1 cellular context compared by ENCODE assay signal in the genomic region with DNA sequence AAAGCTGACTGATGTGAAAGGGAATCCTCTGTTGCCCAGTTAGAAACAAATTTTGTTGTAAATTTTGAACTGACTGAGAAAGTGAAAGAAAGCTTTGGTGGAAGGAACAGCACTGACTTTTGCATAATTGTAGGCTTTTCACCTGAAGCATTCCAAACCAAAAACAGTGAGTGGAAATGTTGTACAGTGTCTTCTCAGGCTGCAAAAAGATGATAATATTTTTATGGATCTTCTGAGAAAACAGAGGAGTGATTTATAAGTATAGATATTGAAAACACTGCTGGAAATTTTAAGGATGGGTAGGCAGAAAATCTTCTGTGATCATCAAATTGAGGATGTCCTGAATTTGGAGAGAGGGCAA.
TF ChIP-seq lines count a peak whose summit lies in the region.

No MANE protein-coding gene starts in this region.

TF ChIP-seq in endothelial cell of umbilical vein, 7 proteins besides CTCF, POLR2A, EP300 and RAD21 (continued from another document):
- TF ChIP-seq POLR2AphosphoS5 (IDR thresholded peaks at IDR 0.05; ENCODE audit: insufficient read depth, low read depth, low read length) (no peak), FOS (IDR thresholded peaks at IDR 0.05; ENCODE audit: borderline replicate concordance, insufficient read depth, low read length) (no peak), GATA2 (IDR thresholded peaks at IDR 0.05; ENCODE audit: insufficient read depth, insufficient read length, low read depth, low read length) (no peak)
